11 cellular contexts compared by ENCODE assay signal in genomic region chr9:120913673-120914266, GRCh38. TPM values are rescaled to one million over a fixed set of nuclear protein-coding genes. Genes with fewer than 3 reads are reported as not detected.
DNase-seq lines count a peak whose midpoint lies in the region; ATAC-seq, FAIRE-seq and TF ChIP-seq lines count a peak whose summit lies in the region.
"Had no signal": no experiment of that assay in that cellular context is flagged by ENCODE, and none has a peak within 500 bp of the region (broad histone marks: within the 10 kb centered on the region; RNA-seq: fewer than 3 reads in every experiment).

No MANE protein-coding gene starts in this region.

- no peak overlapping the region for H3K4me2 ChIP-seq in GM23248 (ENCODE audit: unreplicated experiment)
- H3K4me2 ChIP-seq: KMS-11 had no signal

- peak overlapping the region; percentile 82 for H3K27ac Mint-ChIP-seq in activated naive CD8-positive, alpha-beta T cell
- H3K27ac Mint-ChIP-seq in natural killer cell treated with Interleukin-12 subunit alpha and Interleukin-12 subunit beta and Interleukin-15 and Interleukin-18, amount 100 ng/mL, for 72 hours = peak overlapping the region; percentile 63 to 98
- H3K27ac Mint-ChIP-seq in HFFc6 = no peak overlapping the region

- TF ChIP-seq CTCF in HFFc6 (IDR thresholded peaks at IDR 0.05) = no peak

- DNase-seq in GM23248 (peak; percentile 12), RPMI8226 (peak; percentile 44), GM12892 (ENCODE audit: insufficient read length) (no peak), HFFc6 (no peak)
- no peak for DNase-seq in natural killer cell treated with Interleukin-12 subunit alpha and Interleukin-12 subunit beta and Interleukin-15 and Interleukin-18, amount 100 ng/mL, for 72 hours (ENCODE audit: low spot score)
- DNase-seq: cerebellar nuclear complex, NCI-H2029 had no signal

- H3K36me3 ChIP-seq in GM23248 (ENCODE audit: low read depth) = no peaks in the 10 kb centered on the region

- H3F3A ChIP-seq in GM23248 (ENCODE audit: insufficient read depth) = no peaks in the 10 kb centered on the region

- no peaks in the 10 kb centered on the region for H4K20me1 ChIP-seq in GM23248 (ENCODE audit: insufficient read depth)

- H3K9me3 ChIP-seq in GM23248 (ENCODE audit: low read depth) = no peaks in the 10 kb centered on the region

- no peak overlapping the region for H3K9ac ChIP-seq in GM23248
- H3K9ac ChIP-seq: KMS-11 had no signal

- WGBS in GM23248 (ENCODE audit: low coverage in 1 of 2, low lambda C conversion rate in 2 of 2, missing lambda C conversion rate in 2 of 2), 2 experiments = 81 to 85% methylated on average over 3 of the region's 3 CpGs

- H3K4me1 ChIP-seq in GM23248 (ENCODE audit: insufficient read depth) = peaks cover 3% of the 10 kb centered on the region

- no peak for FAIRE-seq in GM12892 (lab: Jason Lieb, UNC)

- no peak overlapping the region for H3K27ac ChIP-seq in GM23248
- H3K27ac ChIP-seq: KMS-11 had no signal

- H3K9me2 ChIP-seq in GM23248 (ENCODE audit: insufficient read depth) = no peaks in the 10 kb centered on the region

- no peak for ATAC-seq in natural killer cell treated with Interleukin-12 subunit alpha and Interleukin-12 subunit beta and Interleukin-15 and Interleukin-18, amount 100 ng/mL, for 72 hours
- ATAC-seq in GM18907 (IDR thresholded peaks at IDR 0.05; ENCODE audit: unreplicated experiment) = no peak
- no peak for ATAC-seq in HG02588 (IDR thresholded peaks at IDR 0.05; ENCODE audit: unreplicated experiment)

- H3K4me3 ChIP-seq in GM23248 = no peak overlapping the region

- H3K4me3 Mint-ChIP-seq in activated naive CD8-positive, alpha-beta T cell = peak overlapping the region; percentile 70
- no peak overlapping the region for H3K4me3 Mint-ChIP-seq in natural killer cell treated with Interleukin-12 subunit alpha and Interleukin-12 subunit beta and Interleukin-15 and Interleukin-18, amount 100 ng/mL, for 72 hours
- H3K4me3 Mint-ChIP-seq in HFFc6 = no peak overlapping the region

- no peak overlapping the region for H2AFZ ChIP-seq in GM23248

- no peaks in the 10 kb centered on the region for H3K79me2 ChIP-seq in GM23248 (ENCODE audit: insufficient read depth)

- no peaks in the 10 kb centered on the region for H3K27me3 ChIP-seq in GM23248 (replicated peaks; ENCODE audit: insufficient read depth)

- H3K27me3 Mint-ChIP-seq in activated naive CD8-positive, alpha-beta T cell = no peaks in the 10 kb centered on the region
- no peaks in the 10 kb centered on the region for H3K27me3 Mint-ChIP-seq in natural killer cell treated with Interleukin-12 subunit alpha and Interleukin-12 subunit beta and Interleukin-15 and Interleukin-18, amount 100 ng/mL, for 72 hours
- H3K27me3 Mint-ChIP-seq in HFFc6 (ENCODE audit: insufficient read depth) = peaks cover 2% of the 10 kb centered on the region

- in situ Hi-C loops in GM23248 (cut with MboI) = no loop called here

- peaks cover 41% of the 10 kb centered on the region for H3K36me3 Mint-ChIP-seq in activated naive CD8-positive, alpha-beta T cell
- H3K36me3 Mint-ChIP-seq in natural killer cell treated with Interleukin-12 subunit alpha and Interleukin-12 subunit beta and Interleukin-15 and Interleukin-18, amount 100 ng/mL, for 72 hours = peaks cover 42% of the 10 kb centered on the region
- H3K36me3 Mint-ChIP-seq in HFFc6 (ENCODE audit: low read depth) = peaks cover 11% of the 10 kb centered on the region

- peaks cover 93% of the 10 kb centered on the region for H3K4me1 Mint-ChIP-seq in activated naive CD8-positive, alpha-beta T cell (ENCODE audit: low read depth)
- H3K4me1 Mint-ChIP-seq in natural killer cell treated with Interleukin-12 subunit alpha and Interleukin-12 subunit beta and Interleukin-15 and Interleukin-18, amount 100 ng/mL, for 72 hours (ENCODE audit: low read depth in 2 of 2) = peaks cover 61 to 72% of the 10 kb centered on the region in 2 donors
- H3K4me1 Mint-ChIP-seq in HFFc6 (ENCODE audit: low read depth) = peaks cover 36% of the 10 kb centered on the region

- H3K9me3 Mint-ChIP-seq in activated naive CD8-positive, alpha-beta T cell (ENCODE audit: low read depth) = no peaks in the 10 kb centered on the region
- H3K9me3 Mint-ChIP-seq in natural killer cell treated with Interleukin-12 subunit alpha and Interleukin-12 subunit beta and Interleukin-15 and Interleukin-18, amount 100 ng/mL, for 72 hours = no peaks in the 10 kb centered on the region
- H3K9me3 Mint-ChIP-seq in HFFc6 = no peaks in the 10 kb centered on the region

- TF ChIP-seq POLR2A in GM12892 (IDR thresholded peaks at IDR 0.05; ENCODE audit: low read depth, low read length) = no peak

RNA-seq across cellular contexts. Expression of gene TRAF1, which starts 12.8 kb away (rescaled TPM):
- 0.38 and 0.54 TPM in 2 replicates for total RNA-seq in GM23248 (2014; rRNA removed; shearing (Covaris generic))
- 0.54 and 0.75 TPM in 2 replicates for polyA plus RNA-seq in GM23248 (2016; fragmentation: Nextera tagmentation; extraction: Ambion mirVana)
- total RNA-seq in natural killer cell treated with Interleukin-12 subunit alpha and Interleukin-12 subunit beta and Interleukin-15 and Interleukin-18, amount 100 ng/mL, for 72 hours = 100 to 1,000 TPM; 145 to 375 TPM
- 116 TPM for polyA plus RNA-seq in GM12892 (2012; ENCODE audit: missing spikeins)
- total RNA-seq in HFFc6 (2021; fragmentation: NEBNext Ultra II Directional; extraction: Animal tissue kit (Norgen Biotek cat#: 25700)) = 1 to 10 TPM in 1 of 6 experiments, under 1 TPM in 5; 0.54 to 1.0 (median 0.87) TPM

RNA-seq across cellular contexts. Expression of gene PHF19, which starts 36.8 kb away (rescaled TPM):
- 16.7 and 28.2 TPM in 2 replicates for total RNA-seq in GM23248 (2014; rRNA removed; shearing (Covaris generic))
- polyA plus RNA-seq in GM23248 (2016; fragmentation: Nextera tagmentation; extraction: Ambion mirVana) = 15.1 and 17.1 TPM in 2 replicates
- total RNA-seq in natural killer cell treated with Interleukin-12 subunit alpha and Interleukin-12 subunit beta and Interleukin-15 and Interleukin-18, amount 100 ng/mL, for 72 hours = 100 to 1,000 TPM in 1 of 2 donors, 10 to 100 TPM in 1; 97.4 to 177 TPM
- 70.4 TPM for polyA plus RNA-seq in GM12892 (2012; ENCODE audit: missing spikeins)
- total RNA-seq in HFFc6 (2021; fragmentation: NEBNext Ultra II Directional; extraction: Animal tissue kit (Norgen Biotek cat#: 25700)) = 10 to 100 TPM; 49.1 to 83.4 (median 75.7) TPM

Comparison
In these comparisons a context has a peak if more than half of its experiments do, and no peak if none do; other contexts are left out.
1. DNase-seq: peak in GM23248 (single experiment) and RPMI8226 (single experiment); none in natural killer cell treated with Interleukin-12 subunit alpha and Interleukin-12 subunit beta and Interleukin-15 and Interleukin-18, amount 100 ng/mL, for 72 hours (single experiment), GM12892 (single experiment) and HFFc6 (single experiment).
2. RNA of gene TRAF1, which starts 12.8 kb away (total RNA-seq): 145 to 375 TPM in natural killer cell treated with Interleukin-12 subunit alpha and Interleukin-12 subunit beta and Interleukin-15 and Interleukin-18, amount 100 ng/mL, for 72 hours; 0.54 to 1.0 TPM in HFFc6 and 0.38 to 0.54 TPM in GM23248; every median in the first group is over 10 times any median in the second.